ENCODE assay signal across 8 cellular contexts in genomic region chr16:67149276-67150057, GRCh38. TPM values are rescaled to one million over a fixed set of nuclear protein-coding genes. Genes with fewer than 3 reads are reported as not detected.
DNase-seq lines count a peak whose midpoint lies in the region; ATAC-seq, FAIRE-seq and TF ChIP-seq lines count a peak whose summit lies in the region.

No MANE protein-coding gene starts in this region.

- no peaks in the 10 kb centered on the region for H3K79me2 ChIP-seq in parathyroid adenoma

- peak overlapping the region; percentile 93 for H2AFZ ChIP-seq in parathyroid adenoma

- POLR2A ChIA-PET in CD8-positive, alpha-beta memory T cell (lab: Charles Lee): no interaction called here

- no peak for FAIRE-seq in H54 (lab: Jason Lieb, UNC)

- no peak overlapping the region for H3K27ac ChIP-seq in CD8-positive, alpha-beta memory T cell (ENCODE audit: low read depth, low read length)
- peak overlapping the region in 2 of 4 donors; percentile 84 to 92 for H3K27ac ChIP-seq in esophagus squamous epithelium
- H3K27ac ChIP-seq in parathyroid adenoma: no peak overlapping the region

- TF ChIP-seq POLR2A in esophagus squamous epithelium (IDR thresholded peaks at IDR 0.05): no peak
- no peak for TF ChIP-seq POLR2A in H54 (IDR thresholded peaks at IDR 0.05; ENCODE audit: low read depth, low read length)

- H3K36me3 Mint-ChIP-seq in CD8-positive, alpha-beta memory T cell: peaks cover 5 to 39% (median 7%) of the 10 kb centered on the region in 3 donors
- peaks cover 7% of the 10 kb centered on the region for H3K36me3 Mint-ChIP-seq in IgD-negative memory B cell

- peaks cover 7% of the 10 kb centered on the region for H3K4me1 ChIP-seq in CD8-positive, alpha-beta memory T cell (ENCODE audit: insufficient read depth, low read length)
- H3K4me1 ChIP-seq in esophagus squamous epithelium: peaks cover 8 to 59% (median 24%) of the 10 kb centered on the region in 3 donors
- H3K4me1 ChIP-seq in parathyroid adenoma: peaks cover 6% of the 10 kb centered on the region

- H3K9ac ChIP-seq in parathyroid adenoma: no peak overlapping the region

- WGBS in esophagus squamous epithelium, 2 donors: 76 to 87% methylated on average over 42 to 45 of the region's 79 CpGs

- no peak for TF ChIP-seq CTCF in esophagus squamous epithelium (IDR thresholded peaks at IDR 0.05)
- TF ChIP-seq CTCF in parathyroid adenoma (IDR thresholded peaks at IDR 0.05): no peak

- H3K4me3 ChIP-seq in CD8-positive, alpha-beta memory T cell (ENCODE audit: low read length): no peak overlapping the region
- H3K4me3 ChIP-seq in esophagus squamous epithelium (peak overlapping the region in 3 of 4 donors; percentile 62 to 81 (median 77)), parathyroid adenoma (ENCODE audit: low read depth, low read length) (no peak overlapping the region)

- H3K27me3 Mint-ChIP-seq in CD8-positive, alpha-beta memory T cell: peaks cover 0 to 6% of the 10 kb centered on the region in 2 donors
- peaks cover 6% of the 10 kb centered on the region for H3K27me3 Mint-ChIP-seq in IgD-negative memory B cell

- H3K27ac Mint-ChIP-seq in CD8-positive, alpha-beta memory T cell: no peak overlapping the region
- H3K27ac Mint-ChIP-seq in IgD-negative memory B cell: peak overlapping the region in 1 of 3 donors; percentile 35

- no peak overlapping the region for H3K4me2 ChIP-seq in parathyroid adenoma (ENCODE audit: low read length)

- H3K36me3 ChIP-seq in CD8-positive, alpha-beta memory T cell (ENCODE audit: insufficient read depth, low read length): peaks cover 13% of the 10 kb centered on the region
- H3K36me3 ChIP-seq in esophagus squamous epithelium: peaks cover 11 to 54% (median 19%) of the 10 kb centered on the region in 3 donors
- H3K36me3 ChIP-seq in parathyroid adenoma (ENCODE audit: control insufficient read depth, insufficient read depth, low read length): no peaks in the 10 kb centered on the region

- CTCF ChIA-PET in CD8-positive, alpha-beta memory T cell (lab: Charles Lee): interaction anchor here (0.9 to 1.3 kb wide), 2 partner anchors 36 to 48 kb away, joined by 3 to 4 read pairs; no protein-coding TSS in a partner anchor

- no peaks in the 10 kb centered on the region for H3K9me3 ChIP-seq in CD8-positive, alpha-beta memory T cell (ENCODE audit: low read length)
- no peaks in the 10 kb centered on the region for H3K9me3 ChIP-seq in esophagus squamous epithelium
- H3K9me3 ChIP-seq in parathyroid adenoma (ENCODE audit: control insufficient read depth, low read length): no peaks in the 10 kb centered on the region

- intact Hi-C loops in esophagus squamous epithelium (cut with DNase I): loop anchor here (10.0 kb wide), 1 partner anchor 135 kb away; no protein-coding TSS in a partner anchor

- DNase-seq in CD8-positive, alpha-beta memory T cell: no peak
- DNase-seq in esophagus squamous epithelium (lab: John Stamatoyannopoulos, UW): no peak
- no peak for DNase-seq in DMS 273 treated with DMSO at 0.1 percent for 48 hours (lab: John Stamatoyannopoulos, UW)
- DNase-seq in H54 (ENCODE audit: insufficient read length, low spot score): no peak

- no peaks in the 10 kb centered on the region for H3K9me3 Mint-ChIP-seq in CD8-positive, alpha-beta memory T cell
- H3K9me3 Mint-ChIP-seq in IgD-negative memory B cell: no peaks in the 10 kb centered on the region

- no peak for ATAC-seq in HG03565 (IDR thresholded peaks at IDR 0.05; ENCODE audit: unreplicated experiment)
- no peak for ATAC-seq in HG03025 (IDR thresholded peaks at IDR 0.05; ENCODE audit: low FRiP score, unreplicated experiment)

- H3K4me3 Mint-ChIP-seq in CD8-positive, alpha-beta memory T cell: peak overlapping the region in 6 of 7 donors; percentile 32 to 57 (median 44)
- H3K4me3 Mint-ChIP-seq in IgD-negative memory B cell: peak overlapping the region in 3 of 4 donors; percentile 48 to 53 (median 51)

- H3K4me1 Mint-ChIP-seq in CD8-positive, alpha-beta memory T cell: peaks cover 21 to 40% (median 24%) of the 10 kb centered on the region in 3 donors
- H3K4me1 Mint-ChIP-seq in IgD-negative memory B cell: peaks cover 3 to 7% (median 5%) of the 10 kb centered on the region in 3 donors

- no peaks in the 10 kb centered on the region for H3K27me3 ChIP-seq in CD8-positive, alpha-beta memory T cell (ENCODE audit: insufficient read depth, low read length, poor library complexity, severe bottlenecking)
- H3K27me3 ChIP-seq in esophagus squamous epithelium (no peaks in the 10 kb centered on the region), parathyroid adenoma (ENCODE audit: control insufficient read depth, insufficient read depth, low read length) (no peaks in the 10 kb centered on the region)

RNA-seq across cellular contexts. Expression of gene B3GNT9, which starts 1.3 kb away (rescaled TPM):
- 1 to 10 TPM; 2.4 to 2.7 TPM for total RNA-seq in CD8-positive, alpha-beta memory T cell
- polyA plus RNA-seq in CD8-positive, alpha-beta memory T cell: 5.0 TPM
- polyA plus RNA-seq in IgD-negative memory B cell: 0.45 TPM
- 10 to 100 TPM in 2 of 4 donors, 1 to 10 TPM in 2; 4.1 to 13.1 (median 8.4) TPM for total RNA-seq in esophagus squamous epithelium

RNA-seq across cellular contexts. Expression of gene TRADD, which starts 10.2 kb away (rescaled TPM):
- total RNA-seq in CD8-positive, alpha-beta memory T cell: 10 to 100 TPM; 23.8 to 28.7 TPM
- polyA plus RNA-seq in CD8-positive, alpha-beta memory T cell: 141 TPM
- 103 TPM for polyA plus RNA-seq in IgD-negative memory B cell
- total RNA-seq in esophagus squamous epithelium: 10 to 100 TPM; 27.7 to 39.8 (median 35.5) TPM

RNA-seq across cellular contexts. Expression of gene FBXL8, which starts 10.3 kb away (rescaled TPM):
- total RNA-seq in CD8-positive, alpha-beta memory T cell: 10 to 100 TPM; 10.5 to 14.3 TPM
- 11.6 TPM for polyA plus RNA-seq in CD8-positive, alpha-beta memory T cell
- polyA plus RNA-seq in IgD-negative memory B cell: 3.7 TPM
- 10 to 100 TPM in 3 of 4 donors, 1 to 10 TPM in 1; 10.0 to 34.5 (median 19.9) TPM for total RNA-seq in esophagus squamous epithelium

RNA-seq across cellular contexts. Expression of gene HSF4, which starts 15.1 kb away (rescaled TPM):
- 10 to 100 TPM; 11.6 to 13.3 TPM for total RNA-seq in CD8-positive, alpha-beta memory T cell
- polyA plus RNA-seq in CD8-positive, alpha-beta memory T cell: not detected
- not detected for polyA plus RNA-seq in IgD-negative memory B cell
- 10 to 100 TPM in 3 of 4 donors, 1 to 10 TPM in 1; 3.7 to 59.5 (median 19.6) TPM for total RNA-seq in esophagus squamous epithelium

RNA-seq across cellular contexts. Expression of gene NOL3, which starts 20.9 kb away (rescaled TPM):
- total RNA-seq in CD8-positive, alpha-beta memory T cell: 1 to 10 TPM; 2.1 to 2.3 TPM
- 0.91 TPM for polyA plus RNA-seq in CD8-positive, alpha-beta memory T cell
- not detected for polyA plus RNA-seq in IgD-negative memory B cell
- total RNA-seq in esophagus squamous epithelium: 10 to 100 TPM; 25.1 to 56.1 (median 36.7) TPM

Comparison
In these comparisons a context has a peak if more than half of its experiments do, and no peak if none do; other contexts are left out.
1. H3K4me3 ChIP-seq: peak in esophagus squamous epithelium (3 of 4); none in CD8-positive, alpha-beta memory T cell (single experiment) and parathyroid adenoma (single experiment).